Comparison of ENCODE assay signal across 1 cellular context in genomic region chr14:91510171-91511013, GRCh38.
TF ChIP-seq lines count a peak whose summit lies in the region.

PPP4R3A (minus strand) TSS chr14:91510310; CDS start chr14:91509647, 663 bp downstream.

TF ChIP-seq in SK-N-SH, 30 proteins besides CTCF, POLR2A, EP300 and RAD21 (continued from another document):
- 0 out of 2 replicates have a peak, but pooled peaks have one; percentile 27 for TF ChIP-seq USF1 (IDR thresholded peaks at IDR 0.05; ENCODE audit: borderline replicate concordance, low read depth)
TF ChIP-seq in SK-N-SH: peak in this region for 16.
